Comparison of ENCODE assay signal across 8 cellular contexts in the genomic region with DNA sequence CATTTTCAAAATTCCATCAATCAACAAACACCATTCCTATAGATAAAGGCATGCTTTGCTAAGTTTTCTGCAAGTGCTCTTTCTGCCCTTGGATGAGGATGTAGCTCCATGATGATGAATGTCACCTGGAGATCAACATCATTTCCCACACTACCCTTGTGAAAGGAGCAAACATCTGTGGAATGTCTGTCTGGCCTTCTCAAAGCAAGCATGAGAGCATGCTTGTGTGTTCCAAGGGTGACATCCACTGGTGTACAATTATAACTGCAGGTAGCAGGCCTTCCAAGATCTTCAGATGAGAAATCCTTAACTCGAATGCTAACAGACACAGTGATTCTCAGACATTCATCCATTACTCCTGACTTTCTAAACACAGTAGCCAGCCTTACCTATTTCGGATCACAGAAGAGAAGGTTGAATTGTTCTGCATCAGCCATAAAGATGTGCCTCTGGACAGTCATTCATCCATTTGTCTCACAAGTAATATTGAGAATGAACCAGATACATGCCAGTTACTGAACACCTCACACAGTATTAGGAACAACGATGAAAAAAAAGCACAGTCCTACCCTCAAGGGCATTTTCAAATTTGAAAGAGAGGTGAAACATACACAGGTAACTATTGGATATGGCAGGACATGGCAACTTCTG.
DNase-seq lines count a peak whose midpoint lies in the region; ATAC-seq and TF ChIP-seq lines count a peak whose summit lies in the region.

No MANE protein-coding gene starts in this region.

- H3K4me1 ChIP-seq in esophagus muscularis mucosa: peaks cover 0 to 24% (median 18%) of the 10 kb centered on the region in 4 donors
- H3K4me1 ChIP-seq in effector memory CD4-positive, alpha-beta T cell (ENCODE audit: control insufficient read depth, insufficient read depth, low read length, poor library complexity, severe bottlenecking): no peaks in the 10 kb centered on the region

- H3K27ac ChIP-seq in esophagus muscularis mucosa (replicated peaks in 1 of 4): no peak overlapping the region
- no peak overlapping the region for H3K27ac ChIP-seq in effector memory CD4-positive, alpha-beta T cell (ENCODE audit: insufficient read depth, low read length, poor library complexity, severe bottlenecking)

- ATAC-seq in GM18499 (IDR thresholded peaks at IDR 0.05; ENCODE audit: insufficient read depth, unreplicated experiment) (peak; percentile 92), HG02678 (IDR thresholded peaks at IDR 0.05; ENCODE audit: unreplicated experiment) (peak; percentile 85)

- H3K27me3 ChIP-seq in esophagus muscularis mucosa: no peaks in the 10 kb centered on the region
- no peaks in the 10 kb centered on the region for H3K27me3 ChIP-seq in effector memory CD4-positive, alpha-beta T cell (replicated peaks; ENCODE audit: control insufficient read depth, insufficient read depth, low read length, poor library complexity, severe bottlenecking)

- H3K36me3 ChIP-seq in esophagus muscularis mucosa: no peaks in the 10 kb centered on the region
- no peaks in the 10 kb centered on the region for H3K36me3 ChIP-seq in effector memory CD4-positive, alpha-beta T cell (ENCODE audit: control insufficient read depth, insufficient read depth, low read length)

- H3K9me3 ChIP-seq in esophagus muscularis mucosa: no peaks in the 10 kb centered on the region
- H3K9me3 ChIP-seq in effector memory CD4-positive, alpha-beta T cell (ENCODE audit: control insufficient read depth, low read length): no peaks in the 10 kb centered on the region

- peak; percentile 80 to 90 (median 89) for TF ChIP-seq CTCF in esophagus muscularis mucosa (IDR thresholded peaks at IDR 0.05)

- H3K4me3 ChIP-seq in esophagus muscularis mucosa: no peak overlapping the region
- no peak overlapping the region for H3K4me3 ChIP-seq in effector memory CD4-positive, alpha-beta T cell (ENCODE audit: insufficient read depth, low read depth, low read length, poor library complexity, severe bottlenecking)

- intact Hi-C loops in esophagus muscularis mucosa (cut with DNase I): loop anchor here (5.0 to 10.0 kb wide), 2 partner anchors 398 to 490 kb away; no protein-coding TSS in a partner anchor

- no peak for TF ChIP-seq POLR2A in esophagus muscularis mucosa (IDR thresholded peaks at IDR 0.05; ENCODE audit: low read depth)

- WGBS in esophagus muscularis mucosa: 24% methylated on average over 3 of the region's 3 CpGs

- DNase-seq in AML-193 (lab: John Stamatoyannopoulos, UW) (peak; percentile 30 to 39), NCI-H1048 (lab: John Stamatoyannopoulos, UW) (peak; percentile 81), SK-N-DZ (ENCODE audit: low spot score) (peak; percentile 65), esophagus muscularis mucosa (ENCODE audit: extremely low spot score) (no peak), myocyte (ENCODE audit: low read depth) (peak; percentile 77)
- DNase-seq in effector memory CD4-positive, alpha-beta T cell: no peak

- TF ChIP-seq EP300 in esophagus muscularis mucosa (IDR thresholded peaks at IDR 0.05): no peak

Comparison
In these comparisons a context has a peak if more than half of its experiments do, and no peak if none do; other contexts are left out.
1. DNase-seq: peak in AML-193 (2 of 2), NCI-H1048 (single experiment), SK-N-DZ (single experiment) and myocyte (single experiment); none in esophagus muscularis mucosa (single experiment) and effector memory CD4-positive, alpha-beta T cell (0 of 3).